ENCODE assay signal across 8 cellular contexts in the genomic region with DNA sequence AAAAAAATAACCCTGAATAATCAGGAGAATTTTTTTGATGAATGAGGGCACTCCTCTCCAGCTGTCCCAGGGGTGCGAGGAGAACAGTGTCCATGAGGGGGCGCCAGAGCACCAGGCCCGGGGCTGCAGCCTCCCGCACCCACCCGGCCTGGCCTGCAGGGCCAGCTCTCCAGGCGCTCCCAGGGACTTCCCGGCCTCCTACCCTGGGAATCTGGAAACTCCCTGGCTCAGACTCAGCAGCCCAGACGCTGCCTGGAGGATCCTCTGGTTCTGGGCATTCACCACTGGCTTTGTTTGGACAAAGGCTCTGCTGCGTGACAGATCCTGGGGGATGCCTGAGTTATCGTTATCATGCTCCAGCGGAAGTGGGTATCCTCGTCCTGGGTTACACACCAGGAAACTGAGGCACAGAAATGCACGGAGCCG. TPM values are rescaled to one million over a fixed set of nuclear protein-coding genes. Genes with fewer than 3 reads are reported as not detected.
A peak's percentile ranks its signal among the peaks of the same experiment; 100 is the strongest.
DNase-seq lines count a peak whose midpoint lies in the region; ATAC-seq, FAIRE-seq and TF ChIP-seq lines count a peak whose summit lies in the region.

No MANE protein-coding gene starts in this region.

- no peak for FAIRE-seq in bronchial epithelial cell (lab: Jason Lieb, UNC)

- intact Hi-C loops in spleen (cut with DNase I; ENCODE audit: low total_unique reads): no loop called here

- peaks cover 5 to 20% (median 15%) of the 10 kb centered on the region in 8 donors for H3K9me3 ChIP-seq in spleen

- peak; percentile 83 for TF ChIP-seq CTCF in GM06990 (IDR thresholded peaks at IDR 0.05; ENCODE audit: insufficient read depth, low read length, poor library complexity, severe bottlenecking)
- peak; percentile 96 for TF ChIP-seq CTCF in bronchial epithelial cell (IDR thresholded peaks at IDR 0.05; ENCODE audit: insufficient read depth, low read length, severe bottlenecking)
- TF ChIP-seq CTCF in spleen (IDR thresholded peaks at IDR 0.05 in 8 of 11, conservative IDR thresholded peaks at IDR 0.05 in 3 of 11): peak; percentile 73 to 95 (median 91)

- H3K4me3 ChIP-seq in GM06990 (replicated peaks; ENCODE audit: low read depth, low read length) (no peak overlapping the region), bronchial epithelial cell (ENCODE audit: low read depth, low read length) (no peak overlapping the region), spleen (no peak overlapping the region)

- 42 to 64% (median 50%) methylated on average over 7 to 14 of the region's 14 CpGs for whole genome bisulfite sequencing in spleen, 5 donors

- no peak for ATAC-seq in HG02885 (IDR thresholded peaks at IDR 0.05; ENCODE audit: poor library complexity, unreplicated experiment)
- ATAC-seq in HG03039 (IDR thresholded peaks at IDR 0.05; ENCODE audit: unreplicated experiment): no peak

- peaks cover 0 to 14% (median 2%) of the 10 kb centered on the region in 6 donors for H3K4me1 ChIP-seq in spleen

- H3K36me3 ChIP-seq in GM06990 (ENCODE audit: control insufficient read depth, insufficient read depth, low read length): peaks cover 21% of the 10 kb centered on the region
- H3K36me3 ChIP-seq in bronchial epithelial cell (ENCODE audit: control insufficient read depth, insufficient read depth, low read length): no peaks in the 10 kb centered on the region
- peaks cover 0 to 82% (median 26%) of the 10 kb centered on the region in 6 donors for H3K36me3 ChIP-seq in spleen

- H3K27ac ChIP-seq in spleen: peak overlapping the region in 5 of 8 donors; percentile 8 to 37 (median 22)

- DNase-seq in GM06990 (ENCODE audit: extremely low read depth, insufficient read length) (peak; percentile 37), NCI-H146 (lab: John Stamatoyannopoulos, UW) (peak; percentile 65), bronchial epithelial cell (ENCODE audit: low read depth) (peak; percentile 81), islet precursor cell (peak; percentile 93), spleen (peak; percentile 91)
- DNase-seq in activated CD4-positive, CD25-positive, alpha-beta regulatory T cell (lab: John Stamatoyannopoulos, UW): peak; percentile 42 to 58 (median 48)

- TF ChIP-seq POLR2A in spleen (IDR thresholded peaks at IDR 0.05): no peak

- H3K27me3 ChIP-seq in GM06990 (replicated peaks; ENCODE audit: control insufficient read depth, insufficient read depth, low read length): no peaks in the 10 kb centered on the region
- no peaks in the 10 kb centered on the region for H3K27me3 ChIP-seq in bronchial epithelial cell (ENCODE audit: control insufficient read depth, insufficient read depth, low read length)
- H3K27me3 ChIP-seq in spleen (replicated peaks in 1 of 7): no peaks in the 10 kb centered on the region

RNA-seq across cellular contexts. Expression of gene MCM5, which starts 31.0 kb away (rescaled TPM):
- 6.6 and 6.7 TPM in 2 replicates for total RNA-seq in bronchial epithelial cell
- 10 to 100 TPM; 51.8 to 96.3 (median 64.8) TPM for total RNA-seq in spleen
- polyA plus RNA-seq in spleen: 10 to 100 TPM; 45.2 to 57.3 (median 49.0) TPM

RNA-seq across cellular contexts. Expression of gene HMOX1, which starts 50.0 kb away (rescaled TPM):
- total RNA-seq in bronchial epithelial cell (3.9 and 5.2 TPM in 2 replicates), spleen (100 to 1,000 TPM; 351 to 930 (median 819) TPM)
- 100 to 1,000 TPM; 178 to 629 (median 302) TPM for polyA plus RNA-seq in spleen

Comparison
In these comparisons a context has a peak if more than half of its experiments do, and no peak if none do; other contexts are left out.
1. DNase-seq: peak in every context shown above with its lines; median percentile 93 in islet precursor cell; 91 in spleen; 81 in bronchial epithelial cell; 65 in NCI-H146; 48 in activated CD4-positive, CD25-positive, alpha-beta regulatory T cell; 37 in GM06990.
2. RNA of gene HMOX1, which starts 50.0 kb away (total RNA-seq): 351 to 930 TPM in spleen; 3.9 to 5.2 TPM in bronchial epithelial cell; every median in the first group is over 10 times any median in the second.
3. Peak in every context shown above with its lines, with median percentiles within 50 percentile points of each other: CTCF ChIP-seq.